ENCODE assay signal across 33 cellular contexts in the genomic region with DNA sequence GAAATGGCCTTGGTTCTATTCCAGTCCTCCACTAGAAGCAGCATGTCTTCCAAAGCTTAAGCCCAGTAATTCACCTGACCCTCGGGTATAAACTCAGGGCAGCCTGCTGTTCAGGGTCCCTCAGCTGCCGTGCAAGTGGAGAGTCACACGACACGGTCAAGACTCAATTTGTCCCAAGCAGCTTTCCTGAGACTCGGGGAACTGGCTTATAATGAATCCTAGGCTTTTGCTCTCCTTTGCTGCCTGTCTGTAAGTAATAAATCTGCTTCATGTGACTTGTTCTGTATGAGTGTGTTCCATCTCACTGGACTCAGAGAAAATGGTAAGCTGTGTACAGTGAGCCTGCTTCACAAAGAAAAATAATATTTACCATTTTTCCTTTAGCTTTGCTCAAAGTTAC.
"Had no signal": no experiment of that assay in that cellular context is flagged by ENCODE, and none has a peak within 500 bp of the region (broad histone marks: within the 10 kb centered on the region; RNA-seq: fewer than 3 reads in every experiment).

No MANE protein-coding gene starts in this region.

- H3K9me3 Mint-ChIP-seq: activated CD4-positive, alpha-beta memory T cell treated with anti-CD3 and anti-CD28 coated beads for 36 hours; activated CD4-positive, alpha-beta T cell treated with anti-CD3 and anti-CD28 coated beads, Interleukin-2, amount 10 ng/mL, durations not matched to agents 24 days and 14 days; activated naive CD4-positive, alpha-beta T cell treated with anti-CD3 and anti-CD28 coated beads for 36 hours; activated naive CD4-positive, alpha-beta T cell treated with anti-CD3 and anti-CD28 coated beads, Interleukin-2, amount 50 U/mL, for 24 hours; activated naive CD8-positive, alpha-beta T cell treated with anti-CD3 and anti-CD28 coated beads for 36 hours; activated naive CD8-positive, alpha-beta T cell treated with anti-CD3 and anti-CD28 coated beads, Interleukin-2, amount 50 U/mL, for 24 hours; activated T-helper 2 cell treated with anti-CD3 and anti-CD28 coated beads, Interferon-gamma antibody, Interleukin-2, Interleukin-4, amounts not matched to agents 10 μg/mL and 5 μg/mL and 100 μg/mL, durations not matched to agents 14 hours and 24 hours and 36 hours; dendritic cell treated with granulocyte-macrophage colony-stimulating factor and Interleukin-4, amounts not matched to agents 40 ng/mL and 50 ng/mL, for 4 days; endodermal cell had no signal

- H3K27ac ChIP-seq: adrenal gland, body of pancreas, coronary artery, dorsolateral prefrontal cortex had no signal

- H3K4me3 ChIP-seq: adrenal gland, body of pancreas, coronary artery, dorsolateral prefrontal cortex had no signal

- H3K27ac Mint-ChIP-seq: activated CD4-positive, alpha-beta memory T cell treated with anti-CD3 and anti-CD28 coated beads for 36 hours; activated CD4-positive, alpha-beta T cell treated with anti-CD3 and anti-CD28 coated beads for 36 hours; activated CD4-positive, alpha-beta T cell treated with anti-CD3 and anti-CD28 coated beads, Interleukin-2, amount 10 ng/mL, durations not matched to agents 24 days and 14 days; activated CD8-positive, alpha-beta memory T cell treated with anti-CD3 and anti-CD28 coated beads, Interleukin-2, amount 10 ng/mL, durations not matched to agents 7 days and 5 days; activated CD8-positive, alpha-beta T cell treated with anti-CD3 and anti-CD28 coated beads, Interleukin-2, amount 10 ng/mL, durations not matched to agents 7 days and 5 days; activated naive CD4-positive, alpha-beta T cell treated with anti-CD3 and anti-CD28 coated beads for 36 hours; activated naive CD4-positive, alpha-beta T cell treated with anti-CD3 and anti-CD28 coated beads, Interleukin-2, amount 50 U/mL, for 24 hours; activated naive CD8-positive, alpha-beta T cell treated with anti-CD3 and anti-CD28 coated beads for 36 hours; activated naive CD8-positive, alpha-beta T cell treated with anti-CD3 and anti-CD28 coated beads, Interleukin-2, amount 50 U/mL, for 24 hours; activated T-helper 1 cell treated with anti-CD3 and anti-CD28 coated beads, Interleukin-12 subunit alpha, Interleukin-12 subunit beta, Interleukin-2, Interleukin-4 antibody, amounts not matched to agents 30 ng/mL and 10 ng/mL and 1 ng/mL, durations not matched to agents 14 hours and 24 hours and 36 hours; activated T-helper 2 cell treated with anti-CD3 and anti-CD28 coated beads, Interferon-gamma antibody, Interleukin-2, Interleukin-4, amounts not matched to agents 10 μg/mL and 5 μg/mL and 100 μg/mL, durations not matched to agents 14 hours and 24 hours and 36 hours; dendritic cell treated with granulocyte-macrophage colony-stimulating factor and Interleukin-4, amounts not matched to agents 40 ng/mL and 50 ng/mL, for 4 days; endodermal cell; T-helper 17 cell; T-helper 2 cell treated with Interferon-gamma antibody and Interleukin-4, amounts not matched to agents 5 μg/mL and 100 μg/mL, for 36 hours had no signal

- H3K4me1 ChIP-seq: body of pancreas had no signal

- DNase-seq: activated CD4-positive, alpha-beta memory T cell treated with anti-CD3 and anti-CD28 coated beads for 36 hours; activated CD4-positive, alpha-beta T cell treated with anti-CD3 and anti-CD28 coated beads for 36 hours; activated CD4-positive, alpha-beta T cell treated with anti-CD3 and anti-CD28 coated beads, Interleukin-2, amount 10 ng/mL, durations not matched to agents 24 days and 14 days; activated CD4-positive, CD25-positive, alpha-beta regulatory T cell; activated CD4-positive, CD25-positive, alpha-beta regulatory T cell treated with anti-CD3 and anti-CD28 coated beads, Interleukin-2, amount 50 U/mL, for 72 hours; activated CD8-positive, alpha-beta memory T cell treated with anti-CD3 and anti-CD28 coated beads, Interleukin-2, amount 10 ng/mL, durations not matched to agents 7 days and 5 days; activated CD8-positive, alpha-beta memory T cell treated with anti-CD3 and anti-CD28 coated beads, Interleukin-2, amount 50 U/mL, for 4 hours; activated CD8-positive, alpha-beta T cell treated with anti-CD3 and anti-CD28 coated beads, Interleukin-2, amount 10 ng/mL, durations not matched to agents 7 days and 5 days; activated effector memory CD4-positive, alpha-beta T cell treated with anti-CD3 and anti-CD28 coated beads, Interleukin-2, amount 50 U/mL, for 16 hours; activated naive CD4-positive, alpha-beta T cell treated with anti-CD3 and anti-CD28 coated beads for 36 hours; activated naive CD8-positive, alpha-beta T cell treated with anti-CD3 and anti-CD28 coated beads for 36 hours; activated naive CD8-positive, alpha-beta T cell treated with anti-CD3 and anti-CD28 coated beads, Interleukin-2, amount 50 U/mL, for 24 hours; activated T-cell treated with anti-CD3 and anti-CD28 coated beads, Interleukin-2, amount 50 U/mL, for 1 hour; activated T-cell treated with anti-CD3 and anti-CD28 coated beads, Interleukin-2, amount 50 U/mL, for 48 hours; amygdala; aorta; body of pancreas; caudate nucleus; dorsolateral prefrontal cortex; effector memory CD4-positive, alpha-beta T cell; endodermal cell; foreskin fibroblast; T-helper 1 cell; T-helper 17 cell; T1000 had no signal

- ATAC-seq: activated CD4-positive, alpha-beta T cell treated with anti-CD3 and anti-CD28 coated beads for 36 hours; activated CD8-positive, alpha-beta memory T cell treated with anti-CD3 and anti-CD28 coated beads, Interleukin-2, amount 10 ng/mL, durations not matched to agents 7 days and 5 days; activated CD8-positive, alpha-beta T cell treated with anti-CD3 and anti-CD28 coated beads, Interleukin-2, amount 10 ng/mL, durations not matched to agents 7 days and 5 days; activated naive CD8-positive, alpha-beta T cell treated with anti-CD3 and anti-CD28 coated beads, Interleukin-2, amount 50 U/mL, for 24 hours; body of pancreas; esophagus mucosa; T-helper 17 cell had no signal

- H3K36me3 Mint-ChIP-seq: activated CD4-positive, alpha-beta memory T cell treated with anti-CD3 and anti-CD28 coated beads for 36 hours; activated CD8-positive, alpha-beta memory T cell treated with anti-CD3 and anti-CD28 coated beads, Interleukin-2, amount 10 ng/mL, durations not matched to agents 7 days and 5 days; activated naive CD4-positive, alpha-beta T cell treated with anti-CD3 and anti-CD28 coated beads, Interleukin-2, amount 50 U/mL, for 24 hours; activated naive CD8-positive, alpha-beta T cell treated with anti-CD3 and anti-CD28 coated beads for 36 hours had no signal

- H3K4me1 Mint-ChIP-seq: activated CD4-positive, alpha-beta T cell treated with anti-CD3 and anti-CD28 coated beads, Interleukin-2, amount 10 ng/mL, durations not matched to agents 24 days and 14 days; activated CD8-positive, alpha-beta memory T cell treated with anti-CD3 and anti-CD28 coated beads, Interleukin-2, amount 10 ng/mL, durations not matched to agents 7 days and 5 days; activated naive CD4-positive, alpha-beta T cell treated with anti-CD3 and anti-CD28 coated beads, Interleukin-2, amount 50 U/mL, for 24 hours; activated naive CD8-positive, alpha-beta T cell treated with anti-CD3 and anti-CD28 coated beads for 36 hours; activated naive CD8-positive, alpha-beta T cell treated with anti-CD3 and anti-CD28 coated beads, Interleukin-2, amount 50 U/mL, for 24 hours; endodermal cell; T-helper 17 cell had no signal

- H3K4me3 Mint-ChIP-seq: activated CD4-positive, alpha-beta memory T cell treated with anti-CD3 and anti-CD28 coated beads for 36 hours; activated CD4-positive, alpha-beta T cell treated with anti-CD3 and anti-CD28 coated beads for 36 hours; activated CD4-positive, alpha-beta T cell treated with anti-CD3 and anti-CD28 coated beads, Interleukin-2, amount 10 ng/mL, durations not matched to agents 24 days and 14 days; activated CD8-positive, alpha-beta memory T cell treated with anti-CD3 and anti-CD28 coated beads, Interleukin-2, amount 10 ng/mL, durations not matched to agents 7 days and 5 days; activated CD8-positive, alpha-beta T cell treated with anti-CD3 and anti-CD28 coated beads, Interleukin-2, amount 10 ng/mL, durations not matched to agents 7 days and 5 days; activated naive CD4-positive, alpha-beta T cell treated with anti-CD3 and anti-CD28 coated beads for 36 hours; activated naive CD4-positive, alpha-beta T cell treated with anti-CD3 and anti-CD28 coated beads, Interleukin-2, amount 50 U/mL, for 24 hours; activated naive CD8-positive, alpha-beta T cell treated with anti-CD3 and anti-CD28 coated beads for 36 hours; activated naive CD8-positive, alpha-beta T cell treated with anti-CD3 and anti-CD28 coated beads, Interleukin-2, amount 50 U/mL, for 24 hours; activated T-helper 1 cell treated with anti-CD3 and anti-CD28 coated beads, Interleukin-12 subunit alpha, Interleukin-12 subunit beta, Interleukin-2, Interleukin-4 antibody, amounts not matched to agents 30 ng/mL and 10 ng/mL and 1 ng/mL, durations not matched to agents 14 hours and 24 hours and 36 hours; dendritic cell treated with granulocyte-macrophage colony-stimulating factor and Interleukin-4, amounts not matched to agents 40 ng/mL and 50 ng/mL, for 4 days; endodermal cell; T-helper 17 cell; T-helper 2 cell treated with Interferon-gamma antibody and Interleukin-4, amounts not matched to agents 5 μg/mL and 100 μg/mL, for 36 hours had no signal

- H3K36me3 ChIP-seq: adrenal gland had no signal

- H3K27me3 ChIP-seq: adrenal gland, body of pancreas, dorsolateral prefrontal cortex had no signal

- H3K27me3 Mint-ChIP-seq: activated CD4-positive, alpha-beta memory T cell treated with anti-CD3 and anti-CD28 coated beads for 36 hours; activated CD4-positive, alpha-beta T cell treated with anti-CD3 and anti-CD28 coated beads for 36 hours; activated CD4-positive, alpha-beta T cell treated with anti-CD3 and anti-CD28 coated beads, Interleukin-2, amount 10 ng/mL, durations not matched to agents 24 days and 14 days; activated CD8-positive, alpha-beta memory T cell treated with anti-CD3 and anti-CD28 coated beads, Interleukin-2, amount 10 ng/mL, durations not matched to agents 7 days and 5 days; activated naive CD4-positive, alpha-beta T cell treated with anti-CD3 and anti-CD28 coated beads, Interleukin-2, amount 50 U/mL, for 24 hours; activated naive CD8-positive, alpha-beta T cell treated with anti-CD3 and anti-CD28 coated beads, Interleukin-2, amount 50 U/mL, for 24 hours; dendritic cell treated with granulocyte-macrophage colony-stimulating factor and Interleukin-4, amounts not matched to agents 40 ng/mL and 50 ng/mL, for 4 days; T-helper 17 cell had no signal
